ENCODE assay signal across 16 cellular contexts in genomic region chr12:107544947-107545346, GRCh38.
"Had no signal": no experiment of that assay in that cellular context is flagged by ENCODE, and none has a peak within 500 bp of the region (broad histone marks: within the 10 kb centered on the region; RNA-seq: fewer than 3 reads in every experiment).

No MANE protein-coding gene starts in this region.

- H3K9me3 Mint-ChIP-seq: activated CD4-positive, alpha-beta memory T cell treated with anti-CD3 and anti-CD28 coated beads for 36 hours; stimulated activated memory B cell treated with anti-CD40 and anti-IgM and Interleukin-4, amounts not matched to agents 10 μg/mL and 1 μg/mL and 100 μg/mL, for 72 hours had no signal

- H3K9me3 ChIP-seq: SK-N-SH had no signal

- H3K4me1 Mint-ChIP-seq: activated CD8-positive, alpha-beta memory T cell treated with anti-CD3 and anti-CD28 coated beads, Interleukin-2, amount 10 ng/mL, durations not matched to agents 7 days and 5 days; stimulated activated memory B cell treated with anti-CD40 and anti-IgM and Interleukin-4, amounts not matched to agents 10 μg/mL and 1 μg/mL and 100 μg/mL, for 72 hours had no signal

- H3K9ac ChIP-seq: SK-N-SH had no signal

- DNase-seq: activated CD4-positive, alpha-beta memory T cell treated with anti-CD3 and anti-CD28 coated beads for 36 hours; activated CD8-positive, alpha-beta memory T cell treated with anti-CD3 and anti-CD28 coated beads, Interleukin-2, amount 10 ng/mL, durations not matched to agents 7 days and 5 days; activated effector memory CD4-positive, alpha-beta T cell treated with Interleukin-2 at 50 U/mL for 16 hours; activated naive CD4-positive, alpha-beta T cell treated with anti-CD3 and anti-CD28 coated beads, Interleukin-2, amount 50 U/mL, for 16 hours; activated T-cell treated with anti-CD3 and anti-CD28 coated beads, Interleukin-2, amount 50 U/mL, for 1 hour; adrenal gland; central memory CD4-positive, alpha-beta T cell; cortex of kidney; effector CD8-positive, alpha-beta T cell; SK-N-SH; T-helper 1 cell; T1000; tibial artery had no signal

- H3K36me3 Mint-ChIP-seq: activated CD8-positive, alpha-beta memory T cell treated with anti-CD3 and anti-CD28 coated beads, Interleukin-2, amount 10 ng/mL, durations not matched to agents 7 days and 5 days; stimulated activated memory B cell treated with anti-CD40 and anti-IgM and Interleukin-4, amounts not matched to agents 10 μg/mL and 1 μg/mL and 100 μg/mL, for 72 hours had no signal

- H2AFZ ChIP-seq: hepatocyte had no signal

- H3K36me3 ChIP-seq: adrenal gland, tibial artery had no signal

- ATAC-seq: activated CD8-positive, alpha-beta memory T cell treated with anti-CD3 and anti-CD28 coated beads, Interleukin-2, amount 10 ng/mL, durations not matched to agents 7 days and 5 days; stimulated activated memory B cell treated with anti-CD40 and anti-IgM and Interleukin-4, amounts not matched to agents 10 μg/mL and 1 μg/mL and 100 μg/mL, for 72 hours had no signal

- H3K79me2 ChIP-seq: hepatocyte had no signal

- H3K4me1 ChIP-seq: adrenal gland, tibial artery had no signal

- H3K27ac Mint-ChIP-seq: activated CD4-positive, alpha-beta memory T cell treated with anti-CD3 and anti-CD28 coated beads for 36 hours; activated CD8-positive, alpha-beta memory T cell treated with anti-CD3 and anti-CD28 coated beads, Interleukin-2, amount 10 ng/mL, durations not matched to agents 7 days and 5 days; stimulated activated memory B cell treated with anti-CD40 and anti-IgM and Interleukin-4, amounts not matched to agents 10 μg/mL and 1 μg/mL and 100 μg/mL, for 72 hours had no signal

- H3K27me3 Mint-ChIP-seq: activated CD4-positive, alpha-beta memory T cell treated with anti-CD3 and anti-CD28 coated beads for 36 hours; activated CD8-positive, alpha-beta memory T cell treated with anti-CD3 and anti-CD28 coated beads, Interleukin-2, amount 10 ng/mL, durations not matched to agents 7 days and 5 days; stimulated activated memory B cell treated with anti-CD40 and anti-IgM and Interleukin-4, amounts not matched to agents 10 μg/mL and 1 μg/mL and 100 μg/mL, for 72 hours had no signal

- H3K4me3 ChIP-seq: adrenal gland, hepatocyte, tibial artery had no signal

- H3K27ac ChIP-seq: adrenal gland, hepatocyte, tibial artery, VCaP had no signal

- H3K4me3 Mint-ChIP-seq: activated CD4-positive, alpha-beta memory T cell treated with anti-CD3 and anti-CD28 coated beads for 36 hours; activated CD8-positive, alpha-beta memory T cell treated with anti-CD3 and anti-CD28 coated beads, Interleukin-2, amount 10 ng/mL, durations not matched to agents 7 days and 5 days; stimulated activated memory B cell treated with anti-CD40 and anti-IgM and Interleukin-4, amounts not matched to agents 10 μg/mL and 1 μg/mL and 100 μg/mL, for 72 hours had no signal

- H3K4me2 ChIP-seq: hepatocyte, SK-N-SH had no signal

- H3K27me3 ChIP-seq: adrenal gland, hepatocyte, tibial artery had no signal
